ENCODE assay signal across 39 cellular contexts in genomic region chr2:234802845-234803171, GRCh38.
"Had no signal": no experiment of that assay in that cellular context is flagged by ENCODE, and none has a peak within 500 bp of the region (broad histone marks: within the 10 kb centered on the region; RNA-seq: fewer than 3 reads in every experiment).

No MANE protein-coding gene starts in this region.

- H3K4me3 Mint-ChIP-seq: activated CD4-positive, alpha-beta memory T cell treated with anti-CD3 and anti-CD28 coated beads, Interleukin-2, amount 10 ng/mL, durations not matched to agents 7 days and 5 days; activated CD4-positive, alpha-beta T cell treated with anti-CD3 and anti-CD28 coated beads for 36 hours; activated CD4-positive, alpha-beta T cell treated with anti-CD3 and anti-CD28 coated beads, Interleukin-2, amount 10 ng/mL, durations not matched to agents 7 days and 5 days; activated CD8-positive, alpha-beta memory T cell treated with anti-CD3 and anti-CD28 coated beads, Interleukin-2, amount 10 ng/mL, durations not matched to agents 7 days and 5 days; activated CD8-positive, alpha-beta T cell treated with anti-CD3 and anti-CD28 coated beads, Interleukin-2, amount 10 ng/mL, durations not matched to agents 7 days and 5 days; activated naive CD4-positive, alpha-beta T cell treated with anti-CD3 and anti-CD28 coated beads, Interleukin-2, amount 10 ng/mL, durations not matched to agents 7 days and 5 days; activated naive CD4-positive, alpha-beta T cell treated with anti-CD3 and anti-CD28 coated beads, Interleukin-2, amount 50 U/mL, for 24 hours; activated naive CD8-positive, alpha-beta T cell; activated naive CD8-positive, alpha-beta T cell treated with anti-CD3 and anti-CD28 coated beads, Interleukin-2, amount 10 ng/mL, durations not matched to agents 7 days and 5 days; activated naive CD8-positive, alpha-beta T cell treated with anti-CD3 and anti-CD28 coated beads, Interleukin-2, amount 50 U/mL, for 24 hours; activated T-cell treated with anti-CD3 and anti-CD28 coated beads, Interleukin-2, amount 50 U/mL, for 24 hours; brain; central memory CD8-positive, alpha-beta T cell; T-helper 1 cell treated with Interleukin-12 subunit alpha and Interleukin-12 subunit beta and Interleukin-4 antibody, amounts not matched to agents 30 μg/mL and 1 μg/mL, for 36 hours; T-helper 2 cell treated with Interferon-gamma antibody and Interleukin-4, amounts not matched to agents 5 μg/mL and 100 μg/mL, for 36 hours; WTC11 had no signal

- FAIRE-seq: bronchial epithelial cell had no signal

- H3K27me3 ChIP-seq: ascending aorta, cardiac muscle cell had no signal

- H3K27ac ChIP-seq: ascending aorta, cardiac muscle cell, WERI-Rb-1 had no signal

- H3K9me3 ChIP-seq: ascending aorta had no signal

- DNase-seq: activated CD4-positive, alpha-beta memory T cell treated with anti-CD3 and anti-CD28 coated beads, Interleukin-2, amount 10 ng/mL, durations not matched to agents 7 days and 5 days; activated CD4-positive, alpha-beta T cell treated with anti-CD3 and anti-CD28 coated beads for 1 hour; activated CD4-positive, alpha-beta T cell treated with anti-CD3 and anti-CD28 coated beads for 36 hours; activated CD4-positive, alpha-beta T cell treated with anti-CD3 and anti-CD28 coated beads for 48 hours; activated CD4-positive, alpha-beta T cell treated with anti-CD3 and anti-CD28 coated beads, Interleukin-2, amount 10 ng/mL, durations not matched to agents 7 days and 5 days; activated CD4-positive, alpha-beta T cell treated with anti-CD3 and anti-CD28 coated beads, Interleukin-2, amount 50 U/mL, for 48 hours; activated CD4-positive, CD25-positive, alpha-beta regulatory T cell; activated CD8-positive, alpha-beta memory T cell treated with anti-CD3 and anti-CD28 coated beads for 24 hours; activated CD8-positive, alpha-beta memory T cell treated with anti-CD3 and anti-CD28 coated beads, Interleukin-2, amount 10 ng/mL, durations not matched to agents 7 days and 5 days; activated CD8-positive, alpha-beta memory T cell treated with anti-CD3 and anti-CD28 coated beads, Interleukin-2, amount 50 U/mL, for 48 hours; activated CD8-positive, alpha-beta T cell treated with anti-CD3 and anti-CD28 coated beads, Interleukin-2, amount 10 ng/mL, durations not matched to agents 7 days and 5 days; activated effector memory CD4-positive, alpha-beta T cell treated with Interleukin-2 at 50 U/mL for 16 hours; activated gamma-delta T cell; activated naive CD4-positive, alpha-beta T cell treated with anti-CD3 and anti-CD28 coated beads, Interleukin-2, amount 10 ng/mL, durations not matched to agents 7 days and 5 days; activated naive CD4-positive, alpha-beta T cell treated with Interleukin-2 at 50 U/mL for 16 hours; activated naive CD8-positive, alpha-beta T cell treated with anti-CD3 and anti-CD28 coated beads, Interleukin-2, amount 10 ng/mL, durations not matched to agents 7 days and 5 days; activated naive CD8-positive, alpha-beta T cell treated with anti-CD3 and anti-CD28 coated beads, Interleukin-2, amount 50 U/mL, for 24 hours; activated T-cell treated with anti-CD3 and anti-CD28 coated beads, Interleukin-2, amount 50 U/mL, for 24 hours; activated T-cell treated with anti-CD3 and anti-CD28 coated beads, Interleukin-2, amount 50 U/mL, for 48 hours; amygdala; anterior cingulate cortex; caudate nucleus; cerebellar nuclear complex; T-helper 1 cell; T-helper 2 cell; T-helper 9 cell; WERI-Rb-1 had no signal

- H3K27me3 Mint-ChIP-seq: activated naive CD8-positive, alpha-beta T cell treated with anti-CD3 and anti-CD28 coated beads, Interleukin-2, amount 50 U/mL, for 24 hours; brain had no signal

- H3K36me3 Mint-ChIP-seq: activated CD8-positive, alpha-beta memory T cell treated with anti-CD3 and anti-CD28 coated beads, Interleukin-2, amount 10 ng/mL, durations not matched to agents 7 days and 5 days; activated naive CD4-positive, alpha-beta T cell treated with anti-CD3 and anti-CD28 coated beads, Interleukin-2, amount 10 ng/mL, durations not matched to agents 7 days and 5 days; activated naive CD4-positive, alpha-beta T cell treated with anti-CD3 and anti-CD28 coated beads, Interleukin-2, amount 50 U/mL, for 24 hours; activated naive CD8-positive, alpha-beta T cell; activated naive CD8-positive, alpha-beta T cell treated with anti-CD3 and anti-CD28 coated beads, Interleukin-2, amount 10 ng/mL, durations not matched to agents 7 days and 5 days had no signal

- H3K4me1 Mint-ChIP-seq: activated CD4-positive, alpha-beta memory T cell treated with anti-CD3 and anti-CD28 coated beads, Interleukin-2, amount 10 ng/mL, durations not matched to agents 7 days and 5 days; activated CD4-positive, alpha-beta T cell treated with anti-CD3 and anti-CD28 coated beads for 36 hours; activated CD4-positive, alpha-beta T cell treated with anti-CD3 and anti-CD28 coated beads, Interleukin-2, amount 10 ng/mL, durations not matched to agents 7 days and 5 days; activated CD8-positive, alpha-beta memory T cell treated with anti-CD3 and anti-CD28 coated beads, Interleukin-2, amount 10 ng/mL, durations not matched to agents 7 days and 5 days; activated naive CD4-positive, alpha-beta T cell treated with anti-CD3 and anti-CD28 coated beads, Interleukin-2, amount 10 ng/mL, durations not matched to agents 7 days and 5 days; activated naive CD4-positive, alpha-beta T cell treated with anti-CD3 and anti-CD28 coated beads, Interleukin-2, amount 50 U/mL, for 24 hours; activated naive CD8-positive, alpha-beta T cell treated with anti-CD3 and anti-CD28 coated beads, Interleukin-2, amount 10 ng/mL, durations not matched to agents 7 days and 5 days; activated naive CD8-positive, alpha-beta T cell treated with anti-CD3 and anti-CD28 coated beads, Interleukin-2, amount 50 U/mL, for 24 hours; central memory CD8-positive, alpha-beta T cell had no signal

- H3K36me3 ChIP-seq: ascending aorta, cardiac muscle cell, WERI-Rb-1 had no signal

- H3K4me1 ChIP-seq: ascending aorta had no signal

- ATAC-seq: activated CD4-positive, alpha-beta T cell treated with anti-CD3 and anti-CD28 coated beads for 36 hours; activated CD4-positive, CD25-positive, alpha-beta regulatory T cell treated with anti-CD3 and anti-CD28 coated beads, Interleukin-2, amount 50 U/mL, for 24 hours; activated CD8-positive, alpha-beta memory T cell treated with anti-CD3 and anti-CD28 coated beads, Interleukin-2, amount 10 ng/mL, durations not matched to agents 7 days and 5 days; activated CD8-positive, alpha-beta T cell treated with anti-CD3 and anti-CD28 coated beads, Interleukin-2, amount 10 ng/mL, durations not matched to agents 7 days and 5 days; activated naive CD8-positive, alpha-beta T cell treated with anti-CD3 and anti-CD28 coated beads, Interleukin-2, amount 50 U/mL, for 24 hours; WTC11 had no signal

- H3K9me3 Mint-ChIP-seq: activated CD4-positive, alpha-beta memory T cell treated with anti-CD3 and anti-CD28 coated beads, Interleukin-2, amount 10 ng/mL, durations not matched to agents 7 days and 5 days; activated CD4-positive, alpha-beta T cell treated with anti-CD3 and anti-CD28 coated beads, Interleukin-2, amount 10 ng/mL, durations not matched to agents 7 days and 5 days; activated naive CD4-positive, alpha-beta T cell treated with anti-CD3 and anti-CD28 coated beads, Interleukin-2, amount 10 ng/mL, durations not matched to agents 7 days and 5 days; activated naive CD4-positive, alpha-beta T cell treated with anti-CD3 and anti-CD28 coated beads, Interleukin-2, amount 50 U/mL, for 24 hours; activated naive CD8-positive, alpha-beta T cell treated with anti-CD3 and anti-CD28 coated beads, Interleukin-2, amount 10 ng/mL, durations not matched to agents 7 days and 5 days; activated naive CD8-positive, alpha-beta T cell treated with anti-CD3 and anti-CD28 coated beads, Interleukin-2, amount 50 U/mL, for 24 hours; activated T-cell treated with anti-CD3 and anti-CD28 coated beads, Interleukin-2, amount 50 U/mL, for 24 hours; activated T-helper 2 cell treated with anti-CD3 and anti-CD28 coated beads, Interferon-gamma antibody, Interleukin-2, Interleukin-4, amounts not matched to agents 10 μg/mL and 5 μg/mL and 100 μg/mL, durations not matched to agents 14 hours and 24 hours and 36 hours; central memory CD8-positive, alpha-beta T cell; T-helper 1 cell treated with Interleukin-12 subunit alpha and Interleukin-12 subunit beta and Interleukin-4 antibody, amounts not matched to agents 30 μg/mL and 1 μg/mL, for 36 hours; T-helper 2 cell treated with Interferon-gamma antibody and Interleukin-4, amounts not matched to agents 5 μg/mL and 100 μg/mL, for 36 hours had no signal

- H3K4me3 ChIP-seq: ascending aorta, cardiac muscle cell had no signal

- H3K27ac Mint-ChIP-seq: activated CD4-positive, alpha-beta memory T cell treated with anti-CD3 and anti-CD28 coated beads, Interleukin-2, amount 10 ng/mL, durations not matched to agents 7 days and 5 days; activated CD4-positive, alpha-beta T cell treated with anti-CD3 and anti-CD28 coated beads for 36 hours; activated CD4-positive, alpha-beta T cell treated with anti-CD3 and anti-CD28 coated beads, Interleukin-2, amount 10 ng/mL, durations not matched to agents 7 days and 5 days; activated CD8-positive, alpha-beta memory T cell treated with anti-CD3 and anti-CD28 coated beads, Interleukin-2, amount 10 ng/mL, durations not matched to agents 7 days and 5 days; activated CD8-positive, alpha-beta T cell treated with anti-CD3 and anti-CD28 coated beads, Interleukin-2, amount 10 ng/mL, durations not matched to agents 7 days and 5 days; activated naive CD4-positive, alpha-beta T cell treated with anti-CD3 and anti-CD28 coated beads, Interleukin-2, amount 10 ng/mL, durations not matched to agents 7 days and 5 days; activated naive CD4-positive, alpha-beta T cell treated with anti-CD3 and anti-CD28 coated beads, Interleukin-2, amount 50 U/mL, for 24 hours; activated naive CD8-positive, alpha-beta T cell; activated naive CD8-positive, alpha-beta T cell treated with anti-CD3 and anti-CD28 coated beads, Interleukin-2, amount 10 ng/mL, durations not matched to agents 7 days and 5 days; activated naive CD8-positive, alpha-beta T cell treated with anti-CD3 and anti-CD28 coated beads, Interleukin-2, amount 50 U/mL, for 24 hours; activated T-cell treated with anti-CD3 and anti-CD28 coated beads, Interleukin-2, amount 50 U/mL, for 24 hours; activated T-helper 2 cell treated with anti-CD3 and anti-CD28 coated beads, Interferon-gamma antibody, Interleukin-2, Interleukin-4, amounts not matched to agents 10 μg/mL and 5 μg/mL and 100 μg/mL, durations not matched to agents 14 hours and 24 hours and 36 hours; brain; T-helper 1 cell treated with Interleukin-12 subunit alpha and Interleukin-12 subunit beta and Interleukin-4 antibody, amounts not matched to agents 30 μg/mL and 1 μg/mL, for 36 hours; T-helper 2 cell treated with Interferon-gamma antibody and Interleukin-4, amounts not matched to agents 5 μg/mL and 100 μg/mL, for 36 hours; WTC11 had no signal
